26 cellular contexts compared by ENCODE assay signal in the genomic region with DNA sequence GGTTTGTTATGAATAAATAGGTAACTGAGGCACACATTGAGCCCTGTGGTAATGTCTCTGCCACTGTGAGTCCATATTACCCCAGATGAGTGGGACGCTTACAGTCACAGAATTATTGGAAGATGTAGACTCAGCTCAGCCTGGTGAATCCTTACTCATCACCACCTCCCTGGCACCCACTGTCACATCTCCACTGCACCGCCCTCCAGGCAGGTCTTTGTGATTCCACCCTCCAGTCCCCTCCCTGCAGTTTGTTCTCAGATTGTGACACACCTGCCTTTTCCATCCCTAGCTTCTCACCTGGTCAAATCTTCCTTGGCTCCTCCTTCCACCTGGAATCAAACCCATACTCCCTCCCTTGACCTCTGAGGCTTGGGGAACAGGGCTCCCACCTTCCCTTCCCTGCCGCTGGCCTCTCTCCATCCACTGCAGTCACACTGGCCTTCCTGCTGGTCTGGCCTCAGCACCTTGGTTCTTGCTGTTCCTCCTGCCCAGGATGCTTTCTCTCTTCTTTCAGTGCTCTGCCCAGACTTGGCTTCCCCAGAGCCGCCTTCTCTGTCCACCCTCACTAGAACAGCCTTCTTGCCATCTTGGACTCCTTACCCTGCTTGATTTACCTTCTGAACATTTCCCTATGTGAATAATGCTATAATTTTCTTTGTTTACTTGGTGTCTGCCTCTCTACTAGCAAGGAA. TPM values are rescaled to one million over a fixed set of nuclear protein-coding genes. Genes with fewer than 3 reads are reported as not detected.
DNase-seq lines count a peak whose midpoint lies in the region; ATAC-seq, FAIRE-seq and TF ChIP-seq lines count a peak whose summit lies in the region.
"Had no signal": no experiment of that assay in that cellular context is flagged by ENCODE, and none has a peak within 500 bp of the region (broad histone marks: within the 10 kb centered on the region; RNA-seq: fewer than 3 reads in every experiment).

No MANE protein-coding gene starts in this region.

- no peak overlapping the region for H2BK15ac ChIP-seq in neuronal stem cell (ENCODE audit: low read length)

- H3K14ac ChIP-seq in neuronal stem cell (ENCODE audit: low read length): peak overlapping the region; percentile 14

- H4K91ac ChIP-seq in neuronal stem cell (ENCODE audit: low read depth, low read length, poor library complexity): no peak overlapping the region

- peak; percentile 58 for FAIRE-seq in bronchial epithelial cell (lab: Jason Lieb, UNC)
- FAIRE-seq: G401.6, GM12892, K562 had no signal

- H3K9me3 ChIP-seq in right atrium auricular region (peaks cover 0 to 14% of the 10 kb centered on the region in 2 donors), neuronal stem cell (replicated peaks in 1 of 2; ENCODE audit: control insufficient read depth in 2 of 2, insufficient read depth in 1 of 2, low read depth in 1 of 2, low read length in 2 of 2) (peaks cover 2 to 4% of the 10 kb centered on the region in 2 donors), vagina (no peaks in the 10 kb centered on the region)
- H3K9me3 ChIP-seq: SJCRH30 had no signal

- ATAC-seq in left ventricle myocardium superior (no peak), HG03025 (IDR thresholded peaks at IDR 0.05; ENCODE audit: low FRiP score, unreplicated experiment) (no peak)
- ATAC-seq: K562, Panc1 had no signal

- H3K4ac ChIP-seq in neuronal stem cell (ENCODE audit: low read length): no peak overlapping the region

- no peaks in the 10 kb centered on the region for H3K79me1 ChIP-seq in neuronal stem cell (ENCODE audit: low read depth, low read length)

- H3K23ac ChIP-seq in neuronal stem cell (ENCODE audit: low read depth, low read length, poor library complexity): peak overlapping the region; percentile 22

- WGBS in neuronal stem cell (ENCODE audit: extremely low coverage in 2 of 2, insufficient read length in 2 of 2, insufficient replicate concordance in 1 of 2), 2 donors: no CpG with 5 or more reads among the region's 4 CpGs

- peak; percentile 21 for DNase-seq in right atrium auricular region (ENCODE audit: low spot score)
- DNase-seq in left ventricle myocardium superior: no peak
- DNase-seq in bronchial epithelial cell (ENCODE audit: low read depth): no peak
- no peak for DNase-seq in neuronal stem cell (ENCODE audit: low spot score)
- DNase-seq in vagina (ENCODE audit: extremely low spot score in 2 of 2): peak; percentile 65 to 70
- DNase-seq in AML-193 (lab: John Stamatoyannopoulos, UW): no peak
- no peak for DNase-seq in mesenteric fat pad (ENCODE audit: low spot score)
- DNase-seq: CD4-positive, alpha-beta T cell; COR-L47; GM23248; H9; HFFc6; MM.1S; NCI-H1092; NCI-H1694 treated with DMSO at 0.1 percent for 48 hours; NCI-H446; NCI-H526 treated with DMSO at 0.1 percent for 48 hours; SJCRH30 had no signal

- H3K18ac ChIP-seq in neuronal stem cell (ENCODE audit: low read length): no peak overlapping the region

- H2AK5ac ChIP-seq in neuronal stem cell (ENCODE audit: low read depth, low read length): no peak overlapping the region

- no peaks in the 10 kb centered on the region for H3K27me3 ChIP-seq in right atrium auricular region
- H3K27me3 ChIP-seq in bronchial epithelial cell (ENCODE audit: control insufficient read depth, insufficient read depth, low read length): peaks cover 3% of the 10 kb centered on the region
- H3K27me3 ChIP-seq in neuronal stem cell (ENCODE audit: control insufficient read depth in 3 of 3, insufficient read depth in 3 of 3, low read depth in 1 of 3, low read length in 3 of 3): peaks cover 0 to 32% (median 0%) of the 10 kb centered on the region in 3 experiments
- H3K27me3 ChIP-seq in vagina: no peaks in the 10 kb centered on the region
- H3K27me3 ChIP-seq: BLaER1, SJCRH30 had no signal

- H3K27ac ChIP-seq in right atrium auricular region (no peak overlapping the region), neuronal stem cell (replicated peaks; ENCODE audit: low read length) (no peak overlapping the region), vagina (no peak overlapping the region)
- H3K27ac ChIP-seq: BLaER1, GM23248, SJCRH30 had no signal

- H2BK120ac ChIP-seq in neuronal stem cell (ENCODE audit: low read depth, low read length): no peak overlapping the region

- intact Hi-C loops in left ventricle myocardium superior (cut with micrococcal nuclease) (no loop called here), vagina (cut with DNase I) (no loop called here)

- H3K4me1 ChIP-seq in right atrium auricular region (no peaks in the 10 kb centered on the region), neuronal stem cell (ENCODE audit: control insufficient read depth in 2 of 2, insufficient read depth in 1 of 2, low read depth in 1 of 2, low read length in 2 of 2) (no peaks in the 10 kb centered on the region), vagina (no peaks in the 10 kb centered on the region)
- H3K4me1 ChIP-seq: SJCRH30 had no signal

- no peak for TF ChIP-seq POLR2A in vagina (IDR thresholded peaks at IDR 0.05)

- H3K36me3 ChIP-seq in right atrium auricular region (no peaks in the 10 kb centered on the region), bronchial epithelial cell (ENCODE audit: control insufficient read depth, insufficient read depth, low read length) (no peaks in the 10 kb centered on the region), neuronal stem cell (replicated peaks in 1 of 2; ENCODE audit: control insufficient read depth in 2 of 2, insufficient read depth in 2 of 2, low read length in 2 of 2) (no peaks in the 10 kb centered on the region), vagina (no peaks in the 10 kb centered on the region)
- H3K36me3 ChIP-seq: BLaER1, SJCRH30 had no signal

- TF ChIP-seq CTCF in right atrium auricular region (IDR thresholded peaks at IDR 0.05) (no peak), bronchial epithelial cell (IDR thresholded peaks at IDR 0.05; ENCODE audit: insufficient read depth, low read length, severe bottlenecking) (no peak), vagina (IDR thresholded peaks at IDR 0.05) (no peak)

- H3K4me3 ChIP-seq in right atrium auricular region (no peak overlapping the region), bronchial epithelial cell (ENCODE audit: low read depth, low read length) (no peak overlapping the region), neuronal stem cell (ENCODE audit: low read length in 2 of 2) (peak overlapping the region in 1 of 2 donors; percentile 16), vagina (no peak overlapping the region)
- H3K4me3 ChIP-seq: BLaER1, GM23248, K562, SJCRH30 had no signal

- no peak overlapping the region for H3K4me2 ChIP-seq in neuronal stem cell (ENCODE audit: insufficient read depth, low read length, poor library complexity, severe bottlenecking)
- H3K4me2 ChIP-seq: BLaER1 had no signal

- H4K8ac ChIP-seq in neuronal stem cell (ENCODE audit: low read depth, low read length): no peak overlapping the region

- no peak overlapping the region for H3K9ac ChIP-seq in neuronal stem cell (ENCODE audit: low read depth, low read length, poor library complexity)
- H3K9ac ChIP-seq: BLaER1, GM23248 had no signal

- no peak overlapping the region for H2AFZ ChIP-seq in neuronal stem cell (ENCODE audit: low read length)
- H2AFZ ChIP-seq: GM23248 had no signal

- no peak overlapping the region for H2BK5ac ChIP-seq in neuronal stem cell (ENCODE audit: low read length)

- H2BK12ac ChIP-seq in neuronal stem cell (ENCODE audit: low read length): no peak overlapping the region

RNA-seq across cellular contexts. Expression of a gene that starts 9.4 kb away (rescaled TPM):
- total RNA-seq in right atrium auricular region (not detected), left ventricle myocardium superior (not detected), bronchial epithelial cell (0.13 TPM in 1 of 2 replicates, not detected in the other), vagina (2.9 TPM), mesenteric fat pad (0.16 TPM)
- polyA plus RNA-seq in neuronal stem cell (2013, experiment 1 of 2): not detected
- polyA plus RNA-seq in neuronal stem cell (2013, experiment 2 of 2): not detected
- total RNA-seq: CD4-positive, alpha-beta T cell; Daoy; GM23248; HFFc6; K562; LHCN-M2; SJCRH30 had no signal
- polyA plus RNA-seq: GM23248, K562 had no signal

RNA-seq across cellular contexts. Expression of a gene that starts 55.0 kb away (rescaled TPM):
- total RNA-seq in right atrium auricular region (1 to 10 TPM; 8.3 to 8.9 TPM), left ventricle myocardium superior (10.1 TPM), bronchial epithelial cell (6.0 and 7.1 TPM in 2 replicates), vagina (9.1 TPM), mesenteric fat pad (10.2 TPM)
- 32.7 TPM for polyA plus RNA-seq in neuronal stem cell (2013, experiment 1 of 2)
- 34.2 TPM for polyA plus RNA-seq in neuronal stem cell (2013, experiment 2 of 2)

Comparison
In these comparisons a context has a peak if more than half of its experiments do, and no peak if none do; other contexts are left out.
1. DNase-seq: peak in right atrium auricular region (single experiment) and vagina (2 of 2); none in left ventricle myocardium superior (single experiment), bronchial epithelial cell (single experiment), neuronal stem cell (single experiment), AML-193 (0 of 2) and mesenteric fat pad (single experiment).